Comparison of ENCODE assay signal across 8 cellular contexts in the genomic region with DNA sequence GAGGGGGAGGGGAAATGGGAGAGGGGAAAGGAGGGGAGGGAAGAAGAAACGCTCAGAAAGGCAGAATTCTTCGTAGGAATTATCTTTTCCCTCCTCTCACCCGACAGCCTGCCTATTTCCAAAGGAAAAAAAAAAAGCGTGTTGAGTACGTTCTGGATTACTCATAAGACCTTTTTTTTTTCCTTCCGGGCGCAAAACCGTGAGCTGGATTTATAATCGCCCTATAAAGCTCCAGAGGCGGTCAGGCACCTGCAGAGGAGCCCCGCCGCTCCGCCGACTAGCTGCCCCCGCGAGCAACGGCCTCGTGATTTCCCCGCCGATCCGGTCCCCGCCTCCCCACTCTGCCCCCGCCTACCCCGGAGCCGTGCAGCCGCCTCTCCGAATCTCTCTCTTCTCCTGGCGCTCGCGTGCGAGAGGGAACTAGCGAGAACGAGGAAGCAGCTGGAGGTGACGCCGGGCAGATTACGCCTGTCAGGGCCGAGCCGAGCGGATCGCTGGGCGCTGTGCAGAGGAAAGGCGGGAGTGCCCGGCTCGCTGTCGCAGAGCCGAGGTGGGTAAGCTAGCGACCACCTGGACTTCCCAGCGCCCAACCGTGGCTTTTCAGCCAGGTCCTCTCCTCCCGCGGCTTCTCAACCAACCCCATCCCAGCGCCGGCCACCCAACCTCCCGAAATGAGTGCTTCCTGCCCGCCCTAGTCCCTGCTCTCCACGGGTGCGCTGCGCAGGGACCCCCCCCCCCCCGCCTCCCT. TPM values are rescaled to one million over a fixed set of nuclear protein-coding genes. Genes with fewer than 3 reads are reported as not detected.
DNase-seq lines count a peak whose midpoint lies in the region; ATAC-seq and TF ChIP-seq lines count a peak whose summit lies in the region.

A gene (plus strand): TSS at position 389 of the 748 bp plus-strand sequence. CDS start 1,705 bp downstream, outside the sequence.

- ATAC-seq in HG03432 (IDR thresholded peaks at IDR 0.05; ENCODE audit: unreplicated experiment) (peak; percentile 63), GM18858 (IDR thresholded peaks at IDR 0.05; ENCODE audit: unreplicated experiment) (no peak)

- H3K9ac ChIP-seq in endodermal cell (ENCODE audit: extremely low read depth, low read length, poor library complexity, severe bottlenecking), result peak within 1 kb of the TSS; percentile 16

- H3K9me3 ChIP-seq in endodermal cell (ENCODE audit: control insufficient read depth, low read length) (no peaks in the 10 kb centered on the region), mononuclear cell (ENCODE audit: low read depth, low read length) (no peaks in the 10 kb centered on the region)

- 0% methylated on average over 18 to 59 of the region's 59 CpGs for WGBS in endodermal cell (ENCODE audit: insufficient coverage in 1 of 2, insufficient read length in 1 of 2), 2 experiments

- H3K4me1 ChIP-seq in endodermal cell (ENCODE audit: control insufficient read depth, insufficient read depth, low read length) (peaks cover 4% of the 10 kb centered on the region), mononuclear cell (ENCODE audit: insufficient read depth, low read length) (peaks cover 56% of the 10 kb centered on the region)

- H3K9me3 Mint-ChIP-seq in endodermal cell, result no peaks in the 10 kb centered on the region

- DNase-seq in GDM1 (lab: John Stamatoyannopoulos, UW), result peak; percentile 44
- peak; percentile 66 to 82 for DNase-seq in NCI-H524 (lab: John Stamatoyannopoulos, UW)
- DNase-seq in activated CD4-positive, alpha-beta T cell treated with anti-CD3 and anti-CD28 coated beads, Interleukin-2, amount 50 U/mL, for 48 hours, result peak; percentile 72 to 79
- DNase-seq in endodermal cell, result peak; percentile 88
- peak; percentile 35 to 59 for DNase-seq in stimulated activated CD8-positive, alpha-beta memory T cell treated with anti-CD3 and anti-CD28 coated beads, Interleukin-7, amount 100 ng/mL, for 4 hours (ENCODE audit: low read depth in 2 of 2)

- peak within 1 kb of the TSS; percentile 70 for H3K4me3 Mint-ChIP-seq in endodermal cell

- H3K4me3 ChIP-seq in endodermal cell (ENCODE audit: low read length) (peak within 1 kb of the TSS; percentile 91), mononuclear cell (ENCODE audit: low read length) (peak within 1 kb of the TSS; percentile 6)

- H3K36me3 Mint-ChIP-seq in endodermal cell (ENCODE audit: low read depth), result no peaks in the 10 kb centered on the region

- no peak for TF ChIP-seq CTCF in endodermal cell (conservative IDR thresholded peaks at IDR 0.05)

- peak within 1 kb of the TSS; percentile 89 for H3K27ac ChIP-seq in endodermal cell (ENCODE audit: low read depth, low read length)

- peak within 1 kb of the TSS; percentile 64 for H3K27ac Mint-ChIP-seq in endodermal cell

- peaks cover 40% of the 10 kb centered on the region for H3K4me1 Mint-ChIP-seq in endodermal cell

- peaks cover 78% of the 10 kb centered on the region for H3K27me3 Mint-ChIP-seq in endodermal cell (ENCODE audit: insufficient read depth)

- H3K36me3 ChIP-seq in endodermal cell (ENCODE audit: control insufficient read depth, insufficient read depth, low read length), result no peaks in the 10 kb centered on the region

- H3K27me3 ChIP-seq in endodermal cell (ENCODE audit: control insufficient read depth, insufficient read depth, low read length, poor library complexity, severe bottlenecking) (peaks cover 69% of the 10 kb centered on the region), mononuclear cell (ENCODE audit: insufficient read depth, low read length) (peaks cover 89% of the 10 kb centered on the region)

RNA-seq across cellular contexts. Expression of the gene that starts here (rescaled TPM):
- total RNA-seq in endodermal cell, result 10 to 100 TPM; 12.8 to 26.3 TPM
- polyA plus RNA-seq in endodermal cell (2013, experiment 1 of 2), result 20.6 TPM
- polyA plus RNA-seq in endodermal cell (2013, experiment 2 of 2), result 21.4 TPM
- total RNA-seq in mononuclear cell, result not detected

Comparison
In these comparisons a context has a peak if more than half of its experiments do, and no peak if none do; other contexts are left out.
1. RNA of the gene that starts here (total RNA-seq): 12.8 to 26.3 TPM in endodermal cell; not detected in mononuclear cell (single experiment); every median in the first group is over 10 times any median in the second.
2. Peak in every context shown above with its lines, with median percentiles within 50 percentile points of each other: DNase-seq.